In the genomic region with DNA sequence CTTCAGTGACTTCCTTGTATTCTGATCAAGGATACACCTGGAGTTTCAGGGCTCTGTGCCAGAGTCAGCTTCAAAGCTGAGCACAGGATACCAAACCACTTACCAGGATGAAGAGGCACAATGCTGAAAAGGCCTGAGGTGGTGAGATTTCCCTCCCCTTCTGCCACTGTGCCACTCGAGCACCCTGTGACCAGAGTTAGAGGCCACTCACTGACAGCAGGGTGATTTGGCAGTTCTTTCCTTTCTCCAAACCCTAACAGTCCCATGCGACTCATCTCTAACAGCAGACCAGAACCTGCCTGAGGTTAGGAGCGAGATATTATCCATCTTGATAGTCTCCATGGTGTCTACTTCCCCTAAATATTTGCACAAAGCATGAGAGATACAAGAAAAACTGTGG, we compare ENCODE assay signal across 14 cellular contexts. TPM values are rescaled to one million over a fixed set of nuclear protein-coding genes. Genes with fewer than 3 reads are reported as not detected.
DNase-seq lines count a peak whose midpoint lies in the region; ATAC-seq, FAIRE-seq and TF ChIP-seq lines count a peak whose summit lies in the region.
"Had no signal": no experiment of that assay in that cellular context is flagged by ENCODE, and none has a peak within 500 bp of the region (broad histone marks: within the 10 kb centered on the region; RNA-seq: fewer than 3 reads in every experiment).

No MANE protein-coding gene starts in this region.

- no peaks in the 10 kb centered on the region for H3K9me3 Mint-ChIP-seq in activated naive CD8-positive, alpha-beta T cell (ENCODE audit: low read depth)
- no peaks in the 10 kb centered on the region for H3K9me3 Mint-ChIP-seq in natural killer cell

- DNase-seq in NCI-H345 (lab: John Stamatoyannopoulos, UW) (peak; percentile 19), NCI-H345 treated with DMSO at 0.1 percent for 48 hours (lab: John Stamatoyannopoulos, UW; ENCODE audit: unreplicated experiment) (no peak), NCI-H2029 (lab: John Stamatoyannopoulos, UW) (peak; percentile 70), natural killer cell (no peak), adrenal gland (no peak), pancreas (no peak), GF-D8 (lab: John Stamatoyannopoulos, UW) (no peak)
- DNase-seq: cerebellar nuclear complex, NCI-H774 had no signal

- H3K9me3 ChIP-seq in adrenal gland (replicated peaks in 1 of 3) (no peaks in the 10 kb centered on the region), pancreas (no peaks in the 10 kb centered on the region)
- H3K9me3 ChIP-seq: A549, tibial nerve had no signal

- H3K36me3 Mint-ChIP-seq in activated naive CD8-positive, alpha-beta T cell = peaks cover 4% of the 10 kb centered on the region
- H3K36me3 Mint-ChIP-seq in natural killer cell = no peaks in the 10 kb centered on the region

- WGBS in adrenal gland, 4 donors = 81 to 86% (median 84%) methylated on average over 3 of the region's 3 CpGs
- 81 to 96% methylated on average over 3 of the region's 3 CpGs for WGBS in pancreas, 2 donors

- FAIRE-seq in pancreas (lab: Jason Lieb, UNC) = no peak
- FAIRE-seq: A549, G401.6 had no signal

- TF ChIP-seq CTCF in natural killer cell (IDR thresholded peaks at IDR 0.05) (no peak), adrenal gland (IDR thresholded peaks at IDR 0.05) (no peak), pancreas (IDR thresholded peaks at IDR 0.05) (no peak)

- ATAC-seq in natural killer cell = peak in 1 of 3 donors; percentile 48
- ATAC-seq in pancreas = no peak
- ATAC-seq: A549 had no signal

- no peaks in the 10 kb centered on the region for H3K27me3 Mint-ChIP-seq in activated naive CD8-positive, alpha-beta T cell
- H3K27me3 Mint-ChIP-seq in natural killer cell (ENCODE audit: low read depth in 2 of 2) = no peaks in the 10 kb centered on the region

- TF ChIP-seq POLR2A in adrenal gland (IDR thresholded peaks at IDR 0.05) = no peak

- H3K36me3 ChIP-seq in adrenal gland (replicated peaks in 1 of 2) (peaks cover 0 to 6% of the 10 kb centered on the region in 2 donors), pancreas (no peaks in the 10 kb centered on the region)

- peaks cover 41% of the 10 kb centered on the region for H3K4me1 Mint-ChIP-seq in activated naive CD8-positive, alpha-beta T cell (ENCODE audit: low read depth)
- peaks cover 24 to 27% of the 10 kb centered on the region in 2 donors for H3K4me1 Mint-ChIP-seq in natural killer cell

- H3K4me1 ChIP-seq in adrenal gland (replicated peaks in 1 of 2) (peaks cover 6 to 15% of the 10 kb centered on the region in 2 donors), pancreas (peaks cover 5 to 15% (median 10%) of the 10 kb centered on the region in 3 donors)

- H3K27me3 ChIP-seq in adrenal gland = no peaks in the 10 kb centered on the region
- H3K27me3 ChIP-seq in pancreas = no peaks in the 10 kb centered on the region
- H3K27me3 ChIP-seq: tibial nerve had no signal

- peak overlapping the region; percentile 97 for H3K4me3 Mint-ChIP-seq in activated naive CD8-positive, alpha-beta T cell
- no peak overlapping the region for H3K4me3 Mint-ChIP-seq in natural killer cell

- intact Hi-C loops in natural killer cell (cut with micrococcal nuclease) = loop anchor here (2.0 to 5.0 kb wide), 2 partner anchors 193 to 449 kb away; a partner anchor contains a TSS
- intact Hi-C loops in adrenal gland (cut with DNase I) = loop anchor here in 1 of 2 donors (10.0 kb wide), 1 partner anchor 671 kb away; no protein-coding TSS in a partner anchor
- intact Hi-C loops in pancreas (cut with DNase I) = no loop called here

- H3K27ac ChIP-seq in adrenal gland (no peak overlapping the region), pancreas (no peak overlapping the region)
- H3K27ac ChIP-seq: A549 had no signal

- no peak overlapping the region for H3K4me3 ChIP-seq in adrenal gland
- no peak overlapping the region for H3K4me3 ChIP-seq in pancreas
- H3K4me3 ChIP-seq: lung, tibial nerve had no signal

- H3K27ac Mint-ChIP-seq in activated naive CD8-positive, alpha-beta T cell = peak overlapping the region; percentile 99
- peak overlapping the region; percentile 96 to 97 for H3K27ac Mint-ChIP-seq in natural killer cell

RNA-seq across cellular contexts. Expression of a gene that starts 1.8 kb away (rescaled TPM):
- 10 to 100 TPM; 14.7 to 17.8 (median 17.3) TPM for total RNA-seq in natural killer cell
- 10 to 100 TPM; 15.8 to 32.0 (median 20.7) TPM for total RNA-seq in adrenal gland
- 10 to 100 TPM in 1 of 3 donors, 1 to 10 TPM in 2; 7.2 to 25.2 (median 7.2) TPM for polyA plus RNA-seq in adrenal gland
- 1 to 10 TPM; 4.9 to 9.0 (median 6.6) TPM for total RNA-seq in pancreas
- 1 to 10 TPM; 4.9 to 8.8 TPM for polyA plus RNA-seq in pancreas

RNA-seq across cellular contexts. Expression of a gene that starts 14.4 kb away (rescaled TPM):
- total RNA-seq in natural killer cell (1 to 10 TPM; 4.9 to 7.2 (median 6.0) TPM), adrenal gland (1 to 10 TPM in 7 of 8 donors, under 1 TPM in 1; 0.66 to 5.8 (median 2.4) TPM), pancreas (1 to 10 TPM in 4 of 6 donors, under 1 TPM in 2; 0.63 to 1.9 (median 1.6) TPM)
- polyA plus RNA-seq in adrenal gland (1 to 10 TPM in 2 of 3 donors, under 1 TPM in 1; 0.98 to 2.1 (median 1.1) TPM), pancreas (1 to 10 TPM; 1.4 TPM)

Comparison
In these comparisons a context has a peak if more than half of its experiments do, and no peak if none do; other contexts are left out.
1. DNase-seq: peak in NCI-H345 (single experiment) and NCI-H2029 (single experiment); none in NCI-H345 treated with DMSO at 0.1 percent for 48 hours (single experiment), natural killer cell (single experiment), adrenal gland (0 of 7), pancreas (0 of 6) and GF-D8 (single experiment).